In genomic region chr2:36605273-36605672, GRCh38 we compare ENCODE assay signal across 20 cellular contexts. TPM values are rescaled to one million over a fixed set of nuclear protein-coding genes. Genes with fewer than 3 reads are reported as not detected.
DNase-seq lines count a peak whose midpoint lies in the region; ATAC-seq, FAIRE-seq and TF ChIP-seq lines count a peak whose summit lies in the region.
"Had no signal": no experiment of that assay in that cellular context is flagged by ENCODE, and none has a peak within 500 bp of the region (broad histone marks: within the 10 kb centered on the region; RNA-seq: fewer than 3 reads in every experiment).

No MANE protein-coding gene starts in this region.

- FAIRE-seq in A549 (lab: Jason Lieb, UNC) (peak; percentile 13), astrocyte (lab: Jason Lieb, UNC) (peak; percentile 63)

- no peaks in the 10 kb centered on the region for H3K27me3 Mint-ChIP-seq in astrocyte (ENCODE audit: low read depth, unreplicated experiment)

- H2AFZ ChIP-seq in astrocyte (ENCODE audit: low read depth, low read length): no peak overlapping the region
- H2AFZ ChIP-seq: GM23338 had no signal

- H3K9me3 ChIP-seq in A549 (no peaks in the 10 kb centered on the region), astrocyte (ENCODE audit: insufficient read depth, low read depth, low read length) (no peaks in the 10 kb centered on the region)
- H3K9me3 ChIP-seq: BLaER1, Caco-2 had no signal

- no peaks in the 10 kb centered on the region for H4K20me1 ChIP-seq in astrocyte (ENCODE audit: insufficient read depth, low read length)
- H4K20me1 ChIP-seq: BLaER1 had no signal

- TF ChIP-seq CTCF in A549 (IDR thresholded peaks at IDR 0.05) (no peak), astrocyte (IDR thresholded peaks at IDR 0.05; ENCODE audit: insufficient read depth, low read depth, low read length) (no peak), epithelial cell of esophagus (IDR thresholded peaks at IDR 0.05; ENCODE audit: insufficient read depth, low read depth, low read length, missing control alignments) (no peak)

- no peak overlapping the region for H3K4me3 Mint-ChIP-seq in astrocyte (ENCODE audit: unreplicated experiment)
- H3K4me3 Mint-ChIP-seq: B cell; CD4-positive, CD25-positive, alpha-beta regulatory T cell; CD8-positive, alpha-beta T cell; GM23338; H9 had no signal

- DNase-seq in A549 (ENCODE audit: low read depth in 1 of 2, low spot score in 1 of 2): no peak
- DNase-seq in astrocyte (ENCODE audit: low read depth): no peak
- DNase-seq in epithelial cell of esophagus (ENCODE audit: low read depth): peak; percentile 65
- DNase-seq in HK-2 (ENCODE audit: unreplicated experiment): no peak
- no peak for DNase-seq in occipital lobe (lab: John Stamatoyannopoulos, UW)
- DNase-seq in GM03348 (ENCODE audit: low spot score): no peak
- DNase-seq: 8988T; Caco-2; CD4-positive, CD25-positive, alpha-beta regulatory T cell; CD8-positive, alpha-beta T cell; DMS 273 treated with DMSO at 0.1 percent for 48 hours; DMS79; EL; GF-D8; H9 had no signal

- no peak for TF ChIP-seq POLR2A in A549 (IDR thresholded peaks at IDR 0.05; ENCODE audit: low read length)

- TF ChIP-seq RAD21 in A549 (conservative IDR thresholded peaks at IDR 0.05 in 1 of 2, IDR thresholded peaks at IDR 0.05 in 1 of 2): no peak

- no peak overlapping the region for H3K27ac Mint-ChIP-seq in astrocyte (ENCODE audit: unreplicated experiment)
- H3K27ac Mint-ChIP-seq: B cell; CD4-positive, CD25-positive, alpha-beta regulatory T cell; CD8-positive, alpha-beta T cell; GM23338; H9 had no signal

- no peaks in the 10 kb centered on the region for H3K36me3 ChIP-seq in astrocyte (ENCODE audit: insufficient read depth, low read length)
- H3K36me3 ChIP-seq: BLaER1 had no signal

- H3K4me1 ChIP-seq in A549 (no peaks in the 10 kb centered on the region), astrocyte (ENCODE audit: insufficient read depth, low read length) (no peaks in the 10 kb centered on the region)
- H3K4me1 ChIP-seq: BLaER1, Caco-2 had no signal

- no peak overlapping the region for H3K4me2 ChIP-seq in A549
- no peak overlapping the region for H3K4me2 ChIP-seq in astrocyte (ENCODE audit: low read length)
- H3K4me2 ChIP-seq: BLaER1, GM23338 had no signal

- H3K9me3 Mint-ChIP-seq in astrocyte (ENCODE audit: unreplicated experiment): no peaks in the 10 kb centered on the region
- H3K9me3 Mint-ChIP-seq: CD4-positive, CD25-positive, alpha-beta regulatory T cell; CD8-positive, alpha-beta T cell; GM23338; H9 had no signal

- H3K36me3 Mint-ChIP-seq in astrocyte (ENCODE audit: low read depth, unreplicated experiment): no peaks in the 10 kb centered on the region
- H3K36me3 Mint-ChIP-seq: CD4-positive, CD25-positive, alpha-beta regulatory T cell; CD8-positive, alpha-beta T cell had no signal

- no peak overlapping the region for H3K9ac ChIP-seq in astrocyte (ENCODE audit: low read length)
- H3K9ac ChIP-seq: BLaER1 had no signal

- CTCF ChIA-PET in A549 (lab: Yijun Ruan, JAX): interaction anchor here (2.2 kb wide), 1 partner anchor 11 kb away, joined by 10 read pairs; no protein-coding TSS in a partner anchor

- H3K27me3 ChIP-seq in astrocyte (ENCODE audit: insufficient read depth, low read length): no peaks in the 10 kb centered on the region
- H3K27me3 ChIP-seq: BLaER1 had no signal

- H3K4me1 Mint-ChIP-seq in astrocyte (ENCODE audit: low read depth, unreplicated experiment): no peaks in the 10 kb centered on the region
- H3K4me1 Mint-ChIP-seq: B cell; CD4-positive, CD25-positive, alpha-beta regulatory T cell; GM23338; H9 had no signal

- TF ChIP-seq EP300 in A549 (IDR thresholded peaks at IDR 0.05): no peak

- H3K27ac ChIP-seq in A549 (no peak overlapping the region), astrocyte (ENCODE audit: low read depth, low read length) (no peak overlapping the region)
- H3K27ac ChIP-seq: BLaER1, C4-2B had no signal

- ATAC-seq in A549: no peak
- ATAC-seq: CD8-positive, alpha-beta T cell; GM23338; HCT116 had no signal

- POLR2A ChIA-PET in A549 (lab: Yijun Ruan, JAX): no interaction called here

- no peaks in the 10 kb centered on the region for H3K79me2 ChIP-seq in astrocyte (ENCODE audit: insufficient read depth, low read length)

- H3K4me3 ChIP-seq in A549 (no peak overlapping the region), astrocyte (ENCODE audit: insufficient read depth, low read depth, low read length) (no peak overlapping the region), epithelial cell of esophagus (ENCODE audit: low read length) (no peak overlapping the region)
- H3K4me3 ChIP-seq: BLaER1, GM23338 had no signal

TF ChIP-seq in A549, 52 proteins besides CTCF, POLR2A, EP300 and RAD21:
- TF ChIP-seq HOXB13 (CRISPR knock-in tag; IDR thresholded peaks at IDR 0.05; ENCODE audit: low read depth): no peak
- TF ChIP-seq TP53 (CRISPR knock-in tag; IDR thresholded peaks at IDR 0.05): no peak
- TF ChIP-seq JUNB (IDR thresholded peaks at IDR 0.05): no peak
- TF ChIP-seq ESRRA (IDR thresholded peaks at IDR 0.05; ENCODE audit: borderline replicate concordance, low read length): no peak

RNA-seq across cellular contexts. Expression of gene FEZ2, which starts 7.3 kb away (rescaled TPM):
- 92.1 and 124 TPM in 2 replicates for polyA plus RNA-seq in A549 (2011; rRNA removed)
- 23.9 and 28.0 TPM in 2 replicates for polyA plus RNA-seq in A549 (2012; cell fraction: cytosol; rRNA removed)
- 11.2 and 21.3 TPM in 2 replicates for polyA plus RNA-seq in A549 (2012; cell fraction: nucleus; rRNA removed)
- polyA plus RNA-seq in A549 (2017; fragmentation: RNase III; extraction: RNeasy Plus Mini Kit Qiagen cat#74134 plus additional on column Dnase treatment): 52.5 to 64.4 TPM (median 56.5 TPM) in 3 replicates
- 19.5 and 20.3 TPM in 2 replicates for polyA minus RNA-seq in A549 (2011; rRNA and poly(A)+ RNA removed)
- total RNA-seq in astrocyte: 43.2 and 45.0 TPM in 2 replicates
- total RNA-seq in occipital lobe: 54.3 TPM
